ENCODE assay signal across 18 cellular contexts in genomic region chr2:23521060-23521459, GRCh38.
"Had no signal": no experiment of that assay in that cellular context is flagged by ENCODE, and none has a peak within 500 bp of the region (broad histone marks: within the 10 kb centered on the region; RNA-seq: fewer than 3 reads in every experiment).

No MANE protein-coding gene starts in this region.

- H3K4me3 Mint-ChIP-seq: natural killer cell treated with Interleukin-12 subunit alpha and Interleukin-12 subunit beta and Interleukin-15 and Interleukin-18, amount 100 ng/mL, for 72 hours had no signal

- FAIRE-seq: endometrium had no signal

- H3K9me3 Mint-ChIP-seq: natural killer cell treated with Interleukin-12 subunit alpha and Interleukin-12 subunit beta and Interleukin-15 and Interleukin-18, amount 100 ng/mL, for 72 hours had no signal

- H2AFZ ChIP-seq: parathyroid adenoma had no signal

- H3K4me3 ChIP-seq: esophagus squamous epithelium, lung, skin epidermis, suprapubic skin, thyroid gland, upper lobe of left lung, uterus had no signal

- H3K36me3 Mint-ChIP-seq: natural killer cell treated with Interleukin-12 subunit alpha and Interleukin-12 subunit beta and Interleukin-15 and Interleukin-18, amount 100 ng/mL, for 72 hours had no signal

- H3K27ac ChIP-seq: parathyroid adenoma, skin epidermis, suprapubic skin, thyroid gland, upper lobe of left lung had no signal

- H3K79me2 ChIP-seq: parathyroid adenoma had no signal

- H3K9me3 ChIP-seq: esophagus squamous epithelium, suprapubic skin, thyroid gland, upper lobe of left lung, uterus had no signal

- H3K36me3 ChIP-seq: esophagus squamous epithelium, suprapubic skin, thyroid gland, upper lobe of left lung, uterus had no signal

- H3K9ac ChIP-seq: parathyroid adenoma had no signal

- H3K27me3 ChIP-seq: esophagus squamous epithelium, suprapubic skin, thyroid gland, upper lobe of left lung, uterus had no signal

- H3K27ac Mint-ChIP-seq: natural killer cell treated with Interleukin-12 subunit alpha and Interleukin-12 subunit beta and Interleukin-15 and Interleukin-18, amount 100 ng/mL, for 72 hours had no signal

- DNase-seq: effector memory CD4-positive, alpha-beta T cell; esophagus squamous epithelium; foreskin fibroblast; left colon; left ventricle myocardium superior; mesenchymal stem cell; midbrain; stimulated activated CD4-positive, alpha-beta T cell treated with anti-CD3 and anti-CD28 coated beads, Interleukin-12 subunit alpha, Interleukin-12 subunit beta, amount 100 ng/mL, for 4 hours; stimulated activated naive CD4-positive, alpha-beta T cell treated with Interleukin-2 at 50 U/mL for 16 hours; thyroid gland; upper lobe of left lung; uterus had no signal

- ATAC-seq: left colon; left ventricle myocardium superior; natural killer cell treated with Interleukin-12 subunit alpha and Interleukin-12 subunit beta and Interleukin-15 and Interleukin-18, amount 100 ng/mL, for 72 hours had no signal
